In the genomic region with DNA sequence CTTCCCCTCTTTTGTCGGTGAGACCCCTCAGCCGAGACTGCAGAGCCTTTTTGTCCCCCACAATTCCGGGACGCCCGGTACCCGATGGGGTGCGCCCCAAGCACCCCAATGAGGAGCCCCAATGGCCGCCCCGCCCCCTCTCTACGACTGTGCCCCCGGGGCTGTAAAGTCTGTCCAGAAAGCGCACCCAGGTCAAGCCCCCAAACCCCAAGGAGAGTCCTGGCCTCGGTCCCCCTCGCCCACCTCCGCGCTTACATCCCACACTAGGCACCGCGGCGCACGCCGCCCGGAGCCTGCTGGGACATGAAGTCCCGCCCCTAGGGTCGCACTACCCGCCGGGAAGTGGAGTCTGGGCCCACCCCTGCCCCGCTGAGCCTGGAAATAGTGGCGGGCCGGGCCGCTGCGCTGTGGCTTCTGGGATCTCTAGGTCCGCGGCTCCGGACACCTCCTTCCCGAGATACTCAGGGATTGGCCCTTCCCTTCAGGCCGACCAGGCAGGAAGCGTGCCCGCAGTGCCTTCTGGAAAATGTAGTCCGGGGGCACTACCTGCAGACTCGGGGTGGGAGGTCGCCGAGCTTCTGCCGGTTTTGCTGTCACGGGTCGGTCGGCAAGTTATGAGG, we compare ENCODE assay signal across 1 cellular context.
A peak's percentile ranks its signal among the peaks of the same experiment; 100 is the strongest.
TF ChIP-seq lines count a peak whose summit lies in the region.

A gene (minus strand): TSS at position 281 of the 620 bp plus-strand sequence. CDS start 442 bp downstream, outside the sequence.

TF ChIP-seq in HepG2, 621 proteins besides CTCF, POLR2A, EP300 and RAD21 (continued from another document and continues in another):
- TF ChIP-seq ZBTB21 (CRISPR knock-in tag; IDR thresholded peaks at IDR 0.05) (no peak), ZNF235 (CRISPR knock-in tag; IDR thresholded peaks at IDR 0.05; ENCODE audit: borderline replicate concordance) (no peak), CEBPG (CRISPR knock-in tag; IDR thresholded peaks at IDR 0.05) (no peak), KLF16 (CRISPR knock-in tag; IDR thresholded peaks at IDR 0.05) (peak in 1 of 2 experiments; percentile 82; a peak in 1 of 4 replicates), ZNF652 (CRISPR knock-in tag; IDR thresholded peaks at IDR 0.05; ENCODE audit: borderline replicate concordance, low read depth) (no peak), FLYWCH1 (CRISPR knock-in tag; IDR thresholded peaks at IDR 0.05) (no peak), CCAR2 (optimal IDR thresholded peaks at IDR 0.05; ENCODE audit: low read depth, low read length) (no peak), KDM1A (CRISPR knock-in tag; IDR thresholded peaks at IDR 0.05) (no peak), NKX3-1 (CRISPR knock-in tag; IDR thresholded peaks at IDR 0.05) (no peak), HNF4G (IDR thresholded peaks at IDR 0.05; ENCODE audit: borderline replicate concordance, low read depth, low read length) (no peak), HNF4G (CRISPR knock-in tag; IDR thresholded peaks at IDR 0.05; ENCODE audit: borderline replicate concordance, low read depth) (no peak), ZNF180 (CRISPR knock-in tag; IDR thresholded peaks at IDR 0.05; ENCODE audit: borderline replicate concordance, low read depth) (no peak), FIP1L1 (IDR thresholded peaks at IDR 0.05; ENCODE audit: borderline replicate concordance, insufficient read depth, low read depth, low read length) (no peak), KDM6A (CRISPR knock-in tag; IDR thresholded peaks at IDR 0.05; ENCODE audit: low read depth) (no peak), NR2F2 (IDR thresholded peaks at IDR 0.05; ENCODE audit: borderline replicate concordance, low read depth) (no peak), ZNF572 (CRISPR knock-in tag; IDR thresholded peaks at IDR 0.05) (no peak), STAG1 (CRISPR knock-in tag; IDR thresholded peaks at IDR 0.05) (no peak), ARID2 (CRISPR knock-in tag; IDR thresholded peaks at IDR 0.05; ENCODE audit: borderline replicate concordance) (no peak), NFIC (IDR thresholded peaks at IDR 0.05; ENCODE audit: low read length) (no peak), FOSL1 (CRISPR knock-in tag; IDR thresholded peaks at IDR 0.05; ENCODE audit: borderline replicate concordance) (no peak), SNAI1 (CRISPR knock-in tag; IDR thresholded peaks at IDR 0.05; ENCODE audit: borderline replicate concordance) (no peak), TOPORS (CRISPR knock-in tag; IDR thresholded peaks at IDR 0.05) (no peak), MTF2 (CRISPR knock-in tag; IDR thresholded peaks at IDR 0.05; ENCODE audit: borderline replicate concordance) (no peak), ZNF75D (CRISPR knock-in tag; IDR thresholded peaks at IDR 0.05; ENCODE audit: borderline replicate concordance) (no peak), NPAS2 (CRISPR knock-in tag; IDR thresholded peaks at IDR 0.05; ENCODE audit: borderline replicate concordance) (no peak), ZNF510 (CRISPR knock-in tag; IDR thresholded peaks at IDR 0.05; ENCODE audit: low read depth) (no peak), ZNF607 (CRISPR knock-in tag; IDR thresholded peaks at IDR 0.05; ENCODE audit: borderline replicate concordance) (no peak), ZNF530 (CRISPR knock-in tag; IDR thresholded peaks at IDR 0.05; ENCODE audit: low read depth) (no peak), RELA (CRISPR knock-in tag; IDR thresholded peaks at IDR 0.05) (no peak), MLLT10 (CRISPR knock-in tag; IDR thresholded peaks at IDR 0.05) (no peak), SUZ12 (IDR thresholded peaks at IDR 0.05; ENCODE audit: low read depth, low read length) (peak; percentile 61), ZNF138 (CRISPR knock-in tag; IDR thresholded peaks at IDR 0.05; ENCODE audit: low read depth) (no peak), ZNF644 (CRISPR knock-in tag; IDR thresholded peaks at IDR 0.05; ENCODE audit: low read depth) (no peak), BRD4 (CRISPR knock-in tag; IDR thresholded peaks at IDR 0.05) (0 out of 2 replicates have a peak, but pooled peaks have one; percentile 46), PPARG (CRISPR knock-in tag; conservative IDR thresholded peaks at IDR 0.05) (no peak; the same call in 1 of the 2 replicates), ZKSCAN1 (IDR thresholded peaks at IDR 0.05; ENCODE audit: low read length) (no peak)
- TF ChIP-seq, protein P1, sequence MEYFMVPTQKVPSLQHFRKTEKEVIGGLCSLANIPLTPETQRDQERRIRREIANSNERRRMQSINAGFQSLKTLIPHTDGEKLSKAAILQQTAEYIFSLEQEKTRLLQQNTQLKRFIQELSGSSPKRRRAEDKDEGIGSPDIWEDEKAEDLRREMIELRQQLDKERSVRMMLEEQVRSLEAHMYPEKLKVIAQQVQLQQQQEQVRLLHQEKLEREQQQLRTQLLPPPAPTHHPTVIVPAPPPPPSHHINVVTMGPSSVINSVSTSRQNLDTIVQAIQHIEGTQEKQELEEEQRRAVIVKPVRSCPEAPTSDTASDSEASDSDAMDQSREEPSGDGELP (IDR thresholded peaks at IDR 0.05; ENCODE audit: borderline replicate concordance, low read depth) = no peak; the same call in 1 of the 2 replicates
- TF ChIP-seq, protein P2, sequence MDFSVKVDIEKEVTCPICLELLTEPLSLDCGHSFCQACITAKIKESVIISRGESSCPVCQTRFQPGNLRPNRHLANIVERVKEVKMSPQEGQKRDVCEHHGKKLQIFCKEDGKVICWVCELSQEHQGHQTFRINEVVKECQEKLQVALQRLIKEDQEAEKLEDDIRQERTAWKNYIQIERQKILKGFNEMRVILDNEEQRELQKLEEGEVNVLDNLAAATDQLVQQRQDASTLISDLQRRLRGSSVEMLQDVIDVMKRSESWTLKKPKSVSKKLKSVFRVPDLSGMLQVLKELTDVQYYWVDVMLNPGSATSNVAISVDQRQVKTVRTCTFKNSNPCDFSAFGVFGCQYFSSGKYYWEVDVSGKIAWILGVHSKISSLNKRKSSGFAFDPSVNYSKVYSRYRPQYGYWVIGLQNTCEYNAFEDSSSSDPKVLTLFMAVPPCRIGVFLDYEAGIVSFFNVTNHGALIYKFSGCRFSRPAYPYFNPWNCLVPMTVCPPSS (IDR thresholded peaks at IDR 0.05) = no peak
- TF ChIP-seq, protein P3, sequence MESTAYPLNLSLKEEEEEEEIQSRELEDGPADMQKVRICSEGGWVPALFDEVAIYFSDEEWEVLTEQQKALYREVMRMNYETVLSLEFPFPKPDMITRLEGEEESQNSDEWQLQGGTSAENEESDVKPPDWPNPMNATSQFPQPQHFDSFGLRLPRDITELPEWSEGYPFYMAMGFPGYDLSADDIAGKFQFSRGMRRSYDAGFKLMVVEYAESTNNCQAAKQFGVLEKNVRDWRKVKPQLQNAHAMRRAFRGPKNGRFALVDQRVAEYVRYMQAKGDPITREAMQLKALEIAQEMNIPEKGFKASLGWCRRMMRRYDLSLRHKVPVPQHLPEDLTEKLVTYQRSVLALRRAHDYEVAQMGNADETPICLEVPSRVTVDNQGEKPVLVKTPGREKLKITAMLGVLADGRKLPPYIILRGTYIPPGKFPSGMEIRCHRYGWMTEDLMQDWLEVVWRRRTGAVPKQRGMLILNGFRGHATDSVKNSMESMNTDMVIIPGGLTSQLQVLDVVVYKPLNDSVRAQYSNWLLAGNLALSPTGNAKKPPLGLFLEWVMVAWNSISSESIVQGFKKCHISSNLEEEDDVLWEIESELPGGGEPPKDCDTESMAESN (CRISPR knock-in tag; conservative IDR thresholded peaks at IDR 0.05) = 0 out of 2 replicates have a peak, but pooled peaks have one; percentile 58
- TF ChIP-seq, protein P4, sequence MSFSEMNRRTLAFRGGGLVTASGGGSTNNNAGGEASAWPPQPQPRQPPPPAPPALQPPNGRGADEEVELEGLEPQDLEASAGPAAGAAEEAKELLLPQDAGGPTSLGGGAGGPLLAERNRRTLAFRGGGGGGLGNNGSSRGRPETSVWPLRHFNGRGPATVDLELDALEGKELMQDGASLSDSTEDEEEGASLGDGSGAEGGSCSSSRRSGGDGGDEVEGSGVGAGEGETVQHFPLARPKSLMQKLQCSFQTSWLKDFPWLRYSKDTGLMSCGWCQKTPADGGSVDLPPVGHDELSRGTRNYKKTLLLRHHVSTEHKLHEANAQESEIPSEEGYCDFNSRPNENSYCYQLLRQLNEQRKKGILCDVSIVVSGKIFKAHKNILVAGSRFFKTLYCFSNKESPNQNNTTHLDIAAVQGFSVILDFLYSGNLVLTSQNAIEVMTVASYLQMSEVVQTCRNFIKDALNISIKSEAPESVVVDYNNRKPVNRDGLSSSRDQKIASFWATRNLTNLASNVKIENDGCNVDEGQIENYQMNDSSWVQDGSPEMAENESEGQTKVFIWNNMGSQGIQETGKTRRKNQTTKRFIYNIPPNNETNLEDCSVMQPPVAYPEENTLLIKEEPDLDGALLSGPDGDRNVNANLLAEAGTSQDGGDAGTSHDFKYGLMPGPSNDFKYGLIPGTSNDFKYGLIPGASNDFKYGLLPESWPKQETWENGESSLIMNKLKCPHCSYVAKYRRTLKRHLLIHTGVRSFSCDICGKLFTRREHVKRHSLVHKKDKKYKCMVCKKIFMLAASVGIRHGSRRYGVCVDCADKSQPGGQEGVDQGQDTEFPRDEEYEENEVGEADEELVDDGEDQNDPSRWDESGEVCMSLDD (CRISPR knock-in tag; IDR thresholded peaks at IDR 0.05; ENCODE audit: borderline replicate concordance) = peak; percentile 67; the same call in 1 of the 2 replicates
- TF ChIP-seq, protein P5, sequence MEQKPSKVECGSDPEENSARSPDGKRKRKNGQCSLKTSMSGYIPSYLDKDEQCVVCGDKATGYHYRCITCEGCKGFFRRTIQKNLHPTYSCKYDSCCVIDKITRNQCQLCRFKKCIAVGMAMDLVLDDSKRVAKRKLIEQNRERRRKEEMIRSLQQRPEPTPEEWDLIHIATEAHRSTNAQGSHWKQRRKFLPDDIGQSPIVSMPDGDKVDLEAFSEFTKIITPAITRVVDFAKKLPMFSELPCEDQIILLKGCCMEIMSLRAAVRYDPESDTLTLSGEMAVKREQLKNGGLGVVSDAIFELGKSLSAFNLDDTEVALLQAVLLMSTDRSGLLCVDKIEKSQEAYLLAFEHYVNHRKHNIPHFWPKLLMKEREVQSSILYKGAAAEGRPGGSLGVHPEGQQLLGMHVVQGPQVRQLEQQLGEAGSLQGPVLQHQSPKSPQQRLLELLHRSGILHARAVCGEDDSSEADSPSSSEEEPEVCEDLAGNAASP (CRISPR knock-in tag; IDR thresholded peaks at IDR 0.05; ENCODE audit: borderline replicate concordance) = no peak
- TF ChIP-seq, protein P6, sequence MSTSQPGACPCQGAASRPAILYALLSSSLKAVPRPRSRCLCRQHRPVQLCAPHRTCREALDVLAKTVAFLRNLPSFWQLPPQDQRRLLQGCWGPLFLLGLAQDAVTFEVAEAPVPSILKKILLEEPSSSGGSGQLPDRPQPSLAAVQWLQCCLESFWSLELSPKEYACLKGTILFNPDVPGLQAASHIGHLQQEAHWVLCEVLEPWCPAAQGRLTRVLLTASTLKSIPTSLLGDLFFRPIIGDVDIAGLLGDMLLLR (CRISPR knock-in tag; IDR thresholded peaks at IDR 0.05) = no peak
- TF ChIP-seq, protein P7, sequence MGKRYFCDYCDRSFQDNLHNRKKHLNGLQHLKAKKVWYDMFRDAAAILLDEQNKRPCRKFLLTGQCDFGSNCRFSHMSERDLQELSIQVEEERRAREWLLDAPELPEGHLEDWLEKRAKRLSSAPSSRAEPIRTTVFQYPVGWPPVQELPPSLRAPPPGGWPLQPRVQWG (CRISPR knock-in tag; IDR thresholded peaks at IDR 0.05; ENCODE audit: borderline replicate concordance, low read depth) = no peak
- TF ChIP-seq, protein P8, sequence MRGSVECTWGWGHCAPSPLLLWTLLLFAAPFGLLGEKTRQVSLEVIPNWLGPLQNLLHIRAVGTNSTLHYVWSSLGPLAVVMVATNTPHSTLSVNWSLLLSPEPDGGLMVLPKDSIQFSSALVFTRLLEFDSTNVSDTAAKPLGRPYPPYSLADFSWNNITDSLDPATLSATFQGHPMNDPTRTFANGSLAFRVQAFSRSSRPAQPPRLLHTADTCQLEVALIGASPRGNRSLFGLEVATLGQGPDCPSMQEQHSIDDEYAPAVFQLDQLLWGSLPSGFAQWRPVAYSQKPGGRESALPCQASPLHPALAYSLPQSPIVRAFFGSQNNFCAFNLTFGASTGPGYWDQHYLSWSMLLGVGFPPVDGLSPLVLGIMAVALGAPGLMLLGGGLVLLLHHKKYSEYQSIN (CRISPR knock-in tag; IDR thresholded peaks at IDR 0.05; ENCODE audit: borderline replicate concordance) = no peak
- TF ChIP-seq, protein P9, sequence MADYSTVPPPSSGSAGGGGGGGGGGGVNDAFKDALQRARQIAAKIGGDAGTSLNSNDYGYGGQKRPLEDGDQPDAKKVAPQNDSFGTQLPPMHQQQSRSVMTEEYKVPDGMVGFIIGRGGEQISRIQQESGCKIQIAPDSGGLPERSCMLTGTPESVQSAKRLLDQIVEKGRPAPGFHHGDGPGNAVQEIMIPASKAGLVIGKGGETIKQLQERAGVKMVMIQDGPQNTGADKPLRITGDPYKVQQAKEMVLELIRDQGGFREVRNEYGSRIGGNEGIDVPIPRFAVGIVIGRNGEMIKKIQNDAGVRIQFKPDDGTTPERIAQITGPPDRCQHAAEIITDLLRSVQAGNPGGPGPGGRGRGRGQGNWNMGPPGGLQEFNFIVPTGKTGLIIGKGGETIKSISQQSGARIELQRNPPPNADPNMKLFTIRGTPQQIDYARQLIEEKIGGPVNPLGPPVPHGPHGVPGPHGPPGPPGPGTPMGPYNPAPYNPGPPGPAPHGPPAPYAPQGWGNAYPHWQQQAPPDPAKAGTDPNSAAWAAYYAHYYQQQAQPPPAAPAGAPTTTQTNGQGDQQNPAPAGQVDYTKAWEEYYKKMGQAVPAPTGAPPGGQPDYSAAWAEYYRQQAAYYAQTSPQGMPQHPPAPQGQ (CRISPR knock-in tag; IDR thresholded peaks at IDR 0.05; ENCODE audit: borderline replicate concordance) = no peak
- TF ChIP-seq, protein P10, sequence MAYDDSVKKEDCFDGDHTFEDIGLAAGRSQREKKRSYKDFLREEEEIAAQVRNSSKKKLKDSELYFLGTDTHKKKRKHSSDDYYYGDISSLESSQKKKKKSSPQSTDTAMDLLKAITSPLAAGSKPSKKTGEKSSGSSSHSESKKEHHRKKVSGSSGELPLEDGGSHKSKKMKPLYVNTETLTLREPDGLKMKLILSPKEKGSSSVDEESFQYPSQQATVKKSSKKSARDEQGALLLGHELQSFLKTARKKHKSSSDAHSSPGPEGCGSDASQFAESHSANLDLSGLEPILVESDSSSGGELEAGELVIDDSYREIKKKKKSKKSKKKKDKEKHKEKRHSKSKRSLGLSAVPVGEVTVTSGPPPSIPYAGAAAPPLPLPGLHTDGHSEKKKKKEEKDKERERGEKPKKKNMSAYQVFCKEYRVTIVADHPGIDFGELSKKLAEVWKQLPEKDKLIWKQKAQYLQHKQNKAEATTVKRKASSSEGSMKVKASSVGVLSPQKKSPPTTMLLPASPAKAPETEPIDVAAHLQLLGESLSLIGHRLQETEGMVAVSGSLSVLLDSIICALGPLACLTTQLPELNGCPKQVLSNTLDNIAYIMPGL (CRISPR knock-in tag; IDR thresholded peaks at IDR 0.05; ENCODE audit: borderline replicate concordance in 1 of 2, low read depth in 1 of 2) = peak; percentile 43 to 67; a peak in 3 of 4 replicates
- TF ChIP-seq, protein P11, sequence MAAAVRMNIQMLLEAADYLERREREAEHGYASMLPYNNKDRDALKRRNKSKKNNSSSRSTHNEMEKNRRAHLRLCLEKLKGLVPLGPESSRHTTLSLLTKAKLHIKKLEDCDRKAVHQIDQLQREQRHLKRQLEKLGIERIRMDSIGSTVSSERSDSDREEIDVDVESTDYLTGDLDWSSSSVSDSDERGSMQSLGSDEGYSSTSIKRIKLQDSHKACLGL (CRISPR knock-in tag; IDR thresholded peaks at IDR 0.05) = no peak
- TF ChIP-seq, protein P12, sequence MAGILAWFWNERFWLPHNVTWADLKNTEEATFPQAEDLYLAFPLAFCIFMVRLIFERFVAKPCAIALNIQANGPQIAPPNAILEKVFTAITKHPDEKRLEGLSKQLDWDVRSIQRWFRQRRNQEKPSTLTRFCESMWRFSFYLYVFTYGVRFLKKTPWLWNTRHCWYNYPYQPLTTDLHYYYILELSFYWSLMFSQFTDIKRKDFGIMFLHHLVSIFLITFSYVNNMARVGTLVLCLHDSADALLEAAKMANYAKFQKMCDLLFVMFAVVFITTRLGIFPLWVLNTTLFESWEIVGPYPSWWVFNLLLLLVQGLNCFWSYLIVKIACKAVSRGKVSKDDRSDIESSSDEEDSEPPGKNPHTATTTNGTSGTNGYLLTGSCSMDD (CRISPR knock-in tag; IDR thresholded peaks at IDR 0.05) = no peak
